21 cellular contexts compared by ENCODE assay signal in the genomic region with DNA sequence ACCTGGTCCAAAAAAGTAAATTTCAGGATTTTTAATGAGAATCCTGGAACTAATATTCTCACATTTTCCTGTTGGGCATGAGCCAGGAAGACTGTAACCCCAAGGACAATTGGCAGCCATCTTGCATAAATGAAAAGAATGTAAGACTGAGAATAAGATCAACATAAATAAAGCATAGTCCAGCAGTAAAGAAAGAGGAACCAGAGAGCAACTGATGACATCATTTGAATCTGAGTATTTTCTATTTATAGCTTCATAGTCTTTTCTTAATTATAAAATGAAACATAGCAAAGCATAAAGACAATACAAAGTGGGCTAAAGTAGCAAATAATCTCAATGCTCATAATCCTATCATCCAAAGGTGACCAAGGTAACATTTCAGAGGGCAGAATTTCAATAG.
"Had no signal": no experiment of that assay in that cellular context is flagged by ENCODE, and none has a peak within 500 bp of the region (broad histone marks: within the 10 kb centered on the region; RNA-seq: fewer than 3 reads in every experiment).

No MANE protein-coding gene starts in this region.

- H3K27ac ChIP-seq: brain microvascular endothelial cell, foreskin keratinocyte, hepatocyte, left lung, thyroid gland, upper lobe of right lung, WERI-Rb-1 had no signal

- H3K36me3 ChIP-seq: brain microvascular endothelial cell, left lung, thyroid gland, upper lobe of right lung, WERI-Rb-1 had no signal

- FAIRE-seq: TTC549 had no signal

- DNase-seq: activated CD4-positive, alpha-beta T cell treated with anti-CD3 and anti-CD28 coated beads, Interleukin-2, amount 10 ng/mL, durations not matched to agents 7 days and 5 days; activated CD4-positive, CD25-positive, alpha-beta regulatory T cell treated with anti-CD3 and anti-CD28 coated beads, Interleukin-2, amount 50 U/mL, for 72 hours; activated CD8-positive, alpha-beta T cell treated with anti-CD3 and anti-CD28 coated beads for 36 hours; activated T-cell treated with anti-CD3 and anti-CD28 coated beads, Interleukin-2, amount 50 U/mL, for 1 hour; aorta; brain microvascular endothelial cell; dermis blood vessel endothelial cell; effector CD8-positive, alpha-beta T cell; foreskin keratinocyte; immature natural killer cell; left lung; natural killer cell; retina; stimulated activated CD4-positive, alpha-beta T cell treated with anti-CD3 and anti-CD28 coated beads, Interleukin-4, amount 100 ng/mL, for 1 hour; stimulated activated naive CD4-positive, alpha-beta T cell treated with Interleukin-2 at 50 U/mL for 16 hours; thyroid gland; upper lobe of right lung; WERI-Rb-1 had no signal

- H3K4me3 ChIP-seq: hepatocyte, left lung, lung, thyroid gland, upper lobe of right lung had no signal

- H2AFZ ChIP-seq: hepatocyte had no signal

- ATAC-seq: activated CD8-positive, alpha-beta T cell treated with anti-CD3 and anti-CD28 coated beads for 36 hours; foreskin keratinocyte; left lung; natural killer cell; upper lobe of right lung had no signal

- H3K4me1 ChIP-seq: foreskin keratinocyte, left lung, thyroid gland, upper lobe of right lung had no signal

- H3K27me3 ChIP-seq: brain microvascular endothelial cell, hepatocyte, left lung, thyroid gland, upper lobe of right lung had no signal

- H3K4me2 ChIP-seq: hepatocyte had no signal

- H3K9me3 ChIP-seq: left lung, thyroid gland, upper lobe of right lung had no signal

- H3K79me2 ChIP-seq: hepatocyte had no signal
